ENCODE assay signal across 1 cellular context in the genomic region with DNA sequence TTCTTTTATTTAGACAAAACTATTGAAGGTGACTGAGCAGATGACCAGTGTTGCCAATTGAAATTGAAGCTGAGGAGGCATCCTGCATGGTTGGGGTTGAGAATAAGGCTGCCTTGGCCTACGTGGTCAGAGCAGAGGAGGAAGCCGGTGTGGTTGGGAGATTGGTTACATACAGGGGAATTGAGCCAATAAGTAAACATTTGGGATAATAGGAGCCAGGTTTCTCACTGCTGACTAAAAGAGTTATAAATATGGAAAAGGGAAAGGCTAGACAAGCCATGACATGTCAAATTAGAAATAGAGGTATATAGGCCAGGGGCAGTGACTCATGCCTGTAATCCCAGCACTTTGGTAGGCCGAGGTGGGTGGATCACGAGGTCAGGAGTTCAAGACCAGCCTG.
TF ChIP-seq lines count a peak whose summit lies in the region.

No MANE protein-coding gene starts in this region.

TF ChIP-seq in HCT116, 20 proteins besides CTCF, POLR2A, EP300 and RAD21:
- TF ChIP-seq EZH2phosphoT487 (IDR thresholded peaks at IDR 0.05; ENCODE audit: borderline replicate concordance), result no peak
TF ChIP-seq in HCT116: peak in this region for 0.
